27 cellular contexts compared by ENCODE assay signal in the genomic region with DNA sequence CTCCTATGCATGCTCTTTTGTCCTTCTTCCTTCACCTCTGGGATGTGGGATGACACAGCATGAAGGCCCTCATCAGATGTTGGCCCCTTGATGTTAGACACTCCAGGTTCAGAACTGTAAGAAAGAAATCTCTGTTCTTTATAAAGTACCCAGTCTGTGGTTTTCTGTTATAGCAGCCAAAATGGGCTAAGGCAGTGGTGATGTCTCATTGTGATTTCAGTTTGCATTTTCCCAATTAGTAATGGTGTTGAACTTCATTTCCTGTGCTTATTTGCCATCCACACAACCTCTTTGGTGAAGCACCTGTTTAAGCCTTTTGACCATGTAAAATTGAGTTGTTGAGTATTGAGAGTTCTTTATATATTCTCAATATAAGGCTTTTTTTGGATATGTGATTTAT.
"Had no signal": no experiment of that assay in that cellular context is flagged by ENCODE, and none has a peak within 500 bp of the region (broad histone marks: within the 10 kb centered on the region; RNA-seq: fewer than 3 reads in every experiment).

No MANE protein-coding gene starts in this region.

- H3K4me1 ChIP-seq: left ventricle myocardium inferior, parathyroid adenoma, psoas muscle, stomach, testis, thyroid gland, transverse colon, upper lobe of left lung, vagina had no signal

- H3K36me3 Mint-ChIP-seq: mesothelial cell of epicardium, natural killer cell, neural progenitor cell had no signal

- H3K27ac Mint-ChIP-seq: mesothelial cell of epicardium; natural killer cell; nephron progenitor cell; neural progenitor cell; stimulated activated naive B cell treated with anti-CD40 and anti-IgM and Interleukin-4, amounts not matched to agents 10 μg/mL and 1 μg/mL and 100 μg/mL, for 72 hours had no signal

- H3K4me3 ChIP-seq: left ventricle myocardium inferior, lung, neural progenitor cell, psoas muscle, skin epidermis, stomach, testis, thyroid gland, transverse colon, upper lobe of left lung, vagina had no signal

- DNase-seq: islet precursor cell; left ventricle myocardium inferior; mesendoderm; naive B cell; natural killer cell; nephron progenitor cell; occipital lobe; psoas muscle; stimulated activated CD4-positive, alpha-beta T cell treated with anti-CD3 and anti-CD28 coated beads, Interleukin-12 subunit alpha, Interleukin-12 subunit beta, amount 100 ng/mL, for 4 hours; stimulated activated CD4-positive, alpha-beta T cell treated with anti-CD3 and anti-CD28 coated beads, Interleukin-15, amount 100 ng/mL, for 24 hours; stimulated activated CD4-positive, alpha-beta T cell treated with anti-CD3 and anti-CD28 coated beads, Interleukin-2, amount 100 ng/mL, for 24 hours; stimulated activated CD4-positive, alpha-beta T cell treated with anti-CD3 and anti-CD28 coated beads, Interleukin-4, amount 100 ng/mL, for 1 hour; stimulated activated naive B cell treated with anti-CD40 and anti-IgM and Interleukin-4, amounts not matched to agents 10 μg/mL and 1 μg/mL and 100 μg/mL, for 72 hours; stimulated activated naive CD8-positive, alpha-beta T cell treated with anti-CD3 and anti-CD28 coated beads, Interleukin-15, Interleukin-2, amounts not matched to agents 100 U/mL and 50 U/mL, for 24 hours; stomach; testis; thyroid gland; transverse colon; upper lobe of left lung had no signal

- H3K9me3 ChIP-seq: neutrophil, psoas muscle, testis, thyroid gland, transverse colon, upper lobe of left lung, vagina had no signal

- H3K4me3 Mint-ChIP-seq: mesothelial cell of epicardium; natural killer cell; nephron progenitor cell; neural progenitor cell; stimulated activated naive B cell treated with anti-CD40 and anti-IgM and Interleukin-4, amounts not matched to agents 10 μg/mL and 1 μg/mL and 100 μg/mL, for 72 hours had no signal

- H3K79me2 ChIP-seq: parathyroid adenoma had no signal

- H3K4me2 ChIP-seq: neural progenitor cell had no signal

- H3K27me3 Mint-ChIP-seq: naive B cell had no signal

- H3K27ac ChIP-seq: left ventricle myocardium inferior, neural progenitor cell, neutrophil, parathyroid adenoma, psoas muscle, skin epidermis, stomach, testis, thyroid gland, transverse colon, upper lobe of left lung, vagina had no signal

- H3K4me1 Mint-ChIP-seq: mesothelial cell of epicardium, natural killer cell had no signal

- H3K27me3 ChIP-seq: neural progenitor cell, testis, thyroid gland, upper lobe of left lung, vagina had no signal

- H2AFZ ChIP-seq: neural progenitor cell, parathyroid adenoma had no signal

- H3K36me3 ChIP-seq: left ventricle myocardium inferior, neural progenitor cell, neutrophil, stomach, thyroid gland, transverse colon, upper lobe of left lung, vagina had no signal

- ATAC-seq: natural killer cell; psoas muscle; sciatic nerve; stimulated activated naive B cell treated with anti-CD40 and anti-IgM and Interleukin-4, amounts not matched to agents 10 μg/mL and 1 μg/mL and 100 μg/mL, for 72 hours; stimulated activated naive CD8-positive, alpha-beta T cell treated with anti-CD3 and anti-CD28 coated beads, Interleukin-15, Interleukin-2, amounts not matched to agents 100 U/mL and 50 U/mL, for 24 hours had no signal

- H3K9ac ChIP-seq: neural progenitor cell, parathyroid adenoma had no signal
